Comparison of ENCODE assay signal across 15 cellular contexts in genomic region chr1:215482079-215482478, GRCh38.
DNase-seq lines count a peak whose midpoint lies in the region; ATAC-seq, FAIRE-seq and TF ChIP-seq lines count a peak whose summit lies in the region.
"Had no signal": no experiment of that assay in that cellular context is flagged by ENCODE, and none has a peak within 500 bp of the region (broad histone marks: within the 10 kb centered on the region; RNA-seq: fewer than 3 reads in every experiment).

No MANE protein-coding gene starts in this region.

- H3K27ac ChIP-seq in brain microvascular endothelial cell: no peak overlapping the region
- H3K27ac ChIP-seq: HL-60 had no signal

- DNase-seq in SIG-M5 treated with dmso at 0.1 percent for 504 hours (lab: John Stamatoyannopoulos, UW; ENCODE audit: unreplicated experiment) (peak; percentile 58), SIG-M5 (lab: John Stamatoyannopoulos, UW) (no peak), NCI-H510A treated with DMSO at 0.1 percent for 48 hours (lab: John Stamatoyannopoulos, UW) (peak; percentile 39), epithelial cell of esophagus (ENCODE audit: low read depth) (peak; percentile 70), urothelium cell line (ENCODE audit: low spot score) (no peak), GM13977 (ENCODE audit: low spot score) (no peak), brain microvascular endothelial cell (no peak)
- DNase-seq: C1 segment of cervical spinal cord; Calu3; CD4-positive, alpha-beta T cell had no signal

- TF ChIP-seq CTCF in epithelial cell of esophagus (IDR thresholded peaks at IDR 0.05; ENCODE audit: insufficient read depth, low read depth, low read length, missing control alignments) (no peak), GM13977 (IDR thresholded peaks at IDR 0.05; ENCODE audit: extremely low read depth, insufficient read depth, missing control alignments) (no peak), brain microvascular endothelial cell (IDR thresholded peaks at IDR 0.05; ENCODE audit: low read depth, low read length, missing control alignments) (no peak)

- H3K27me3 ChIP-seq in brain microvascular endothelial cell (replicated peaks): no peaks in the 10 kb centered on the region

- peak; percentile 40 for FAIRE-seq in urothelium cell line (lab: Jason Lieb, UNC)
- FAIRE-seq: GM12878, H1 had no signal

- no peak for ATAC-seq in HG03432 (IDR thresholded peaks at IDR 0.05; ENCODE audit: unreplicated experiment)
- ATAC-seq: GM12878 had no signal

- no peaks in the 10 kb centered on the region for H3K36me3 ChIP-seq in brain microvascular endothelial cell (replicated peaks)
- H3K36me3 ChIP-seq: HAP-1 had no signal

- H3K4me3 ChIP-seq in epithelial cell of esophagus (ENCODE audit: low read length): no peak overlapping the region
- no peak overlapping the region for H3K4me3 ChIP-seq in brain microvascular endothelial cell (ENCODE audit: low read depth, low read length)
- H3K4me3 ChIP-seq: GM12878, HAP-1 had no signal

- in situ Hi-C loops in GM13977 (cut with MboI; ENCODE audit: low pct_unique_long_range_greater_than_20kb, low sequenced_read_pairs, unreplicated experiment) (no loop called here), brain microvascular endothelial cell (cut with HindIII; ENCODE audit: low pct_ligation_motif_present, low sequenced_read_pairs) (no loop called here)

Comparison
In these comparisons a context has a peak if more than half of its experiments do, and no peak if none do; other contexts are left out.
1. DNase-seq: peak in SIG-M5 treated with dmso at 0.1 percent for 504 hours (single experiment), NCI-H510A treated with DMSO at 0.1 percent for 48 hours (single experiment) and epithelial cell of esophagus (single experiment); none in SIG-M5 (single experiment), urothelium cell line (single experiment), GM13977 (single experiment) and brain microvascular endothelial cell (single experiment).